8 cellular contexts compared by ENCODE assay signal in genomic region chr17:76262732-76263344, GRCh38. TPM values are rescaled to one million over a fixed set of nuclear protein-coding genes. Genes with fewer than 3 reads are reported as not detected.
A peak's percentile ranks its signal among the peaks of the same experiment; 100 is the strongest.
DNase-seq lines count a peak whose midpoint lies in the region; ATAC-seq lines count a peak whose summit lies in the region.

No MANE protein-coding gene starts in this region.

- H3K9me3 ChIP-seq in CD8-positive, alpha-beta memory T cell (ENCODE audit: low read length) = no peaks in the 10 kb centered on the region

- H3K4me3 ChIP-seq in CD8-positive, alpha-beta memory T cell (ENCODE audit: low read length) = no peak overlapping the region
- no peak overlapping the region for H3K4me3 ChIP-seq in urinary bladder (ENCODE audit: low read depth, low read length)

- peaks cover 0 to 14% (median 1%) of the 10 kb centered on the region in 3 donors for H3K36me3 Mint-ChIP-seq in CD8-positive, alpha-beta memory T cell
- peaks cover 9% of the 10 kb centered on the region for H3K36me3 Mint-ChIP-seq in T-cell

- no peaks in the 10 kb centered on the region for H3K27me3 Mint-ChIP-seq in CD8-positive, alpha-beta memory T cell
- no peaks in the 10 kb centered on the region for H3K27me3 Mint-ChIP-seq in T-cell

- POLR2A ChIA-PET in CD8-positive, alpha-beta memory T cell (lab: Charles Lee) = interaction anchor here (2.7 to 5.0 kb wide), 3 partner anchors 10 to 22 kb away, joined by 11 to 38 read pairs (median 19); partner anchors contain the start of gene RNF157
- POLR2A ChIA-PET in T-cell (lab: Charles Lee) = interaction anchor here (0.6 to 1.6 kb wide), 6 partner anchors 9 to 264 kb away, joined by 3 to 7 read pairs (median 4); no protein-coding TSS in a partner anchor

- peak overlapping the region in 3 of 7 donors; percentile 24 to 56 (median 42) for H3K4me3 Mint-ChIP-seq in CD8-positive, alpha-beta memory T cell
- H3K4me3 Mint-ChIP-seq in T-cell = peak overlapping the region in 2 of 3 donors; percentile 37 to 76

- 68% methylated on average over 9 of the region's 9 CpGs for WGBS in urinary bladder

- H3K27ac Mint-ChIP-seq in CD8-positive, alpha-beta memory T cell = peak overlapping the region; percentile 19 to 95 (median 86)
- H3K27ac Mint-ChIP-seq in T-cell = peak overlapping the region; percentile 94

- H3K27me3 ChIP-seq in CD8-positive, alpha-beta memory T cell (ENCODE audit: insufficient read depth, low read length, poor library complexity, severe bottlenecking) = no peaks in the 10 kb centered on the region

- no peaks in the 10 kb centered on the region for H3K9me3 Mint-ChIP-seq in CD8-positive, alpha-beta memory T cell
- H3K9me3 Mint-ChIP-seq in T-cell = no peaks in the 10 kb centered on the region

- H3K4me1 Mint-ChIP-seq in CD8-positive, alpha-beta memory T cell = peaks cover 37 to 49% (median 39%) of the 10 kb centered on the region in 3 donors
- H3K4me1 Mint-ChIP-seq in T-cell = peaks cover 46 to 53% (median 48%) of the 10 kb centered on the region in 3 donors

- CTCF ChIA-PET in CD8-positive, alpha-beta memory T cell (lab: Charles Lee) = interaction anchor here (1.4 to 3.0 kb wide), 8 partner anchors 8 to 81 kb away, joined by 4 to 22 read pairs (median 7); no protein-coding TSS in a partner anchor
- CTCF ChIA-PET in T-cell (lab: Charles Lee) = interaction anchor here in 1 of 2 donors (1.2 to 1.9 kb wide), 4 partner anchors 15 to 83 kb away, joined by 3 to 6 read pairs (median 4); no protein-coding TSS in a partner anchor

- H3K36me3 ChIP-seq in CD8-positive, alpha-beta memory T cell (ENCODE audit: insufficient read depth, low read length) = peaks cover 10% of the 10 kb centered on the region
- H3K36me3 ChIP-seq in urinary bladder (ENCODE audit: insufficient read depth) = no peaks in the 10 kb centered on the region

- H3K27ac ChIP-seq in CD8-positive, alpha-beta memory T cell (ENCODE audit: low read depth, low read length) = no peak overlapping the region
- peak overlapping the region; percentile 54 for H3K27ac ChIP-seq in urinary bladder (ENCODE audit: low read depth)

- H3K4me1 ChIP-seq in CD8-positive, alpha-beta memory T cell (ENCODE audit: insufficient read depth, low read length) = peaks cover 47% of the 10 kb centered on the region
- H3K4me1 ChIP-seq in urinary bladder (ENCODE audit: insufficient read depth) = peaks cover 2% of the 10 kb centered on the region

- DNase-seq in CD8-positive, alpha-beta memory T cell = peak in 1 of 5 donors; percentile 29
- DNase-seq in T-cell = peak in 2 of 34 experiments; percentile 35 to 51
- peak; percentile 79 for DNase-seq in islet precursor cell

- peak; percentile 15 for ATAC-seq in HG03108 (IDR thresholded peaks at IDR 0.05; ENCODE audit: unreplicated experiment)
- ATAC-seq in T-cell (replicated peaks in 1 of 4) = no peak
- ATAC-seq in GM21515 (IDR thresholded peaks at IDR 0.05; ENCODE audit: unreplicated experiment) = no peak
- no peak for ATAC-seq in HG02610 (IDR thresholded peaks at IDR 0.05; ENCODE audit: unreplicated experiment)
- no peak for ATAC-seq in GM21825 (IDR thresholded peaks at IDR 0.05; ENCODE audit: unreplicated experiment)

RNA-seq across cellular contexts. Expression of gene UBALD2, which starts 2.3 kb away (rescaled TPM):
- total RNA-seq in CD8-positive, alpha-beta memory T cell = 100 to 1,000 TPM; 125 to 133 TPM
- 8.7 TPM for polyA plus RNA-seq in CD8-positive, alpha-beta memory T cell
- 100 to 1,000 TPM; 163 to 277 (median 177) TPM for total RNA-seq in T-cell
- total RNA-seq in urinary bladder = 5.4 TPM
- 22.4 TPM for polyA plus RNA-seq in urinary bladder

RNA-seq across cellular contexts. Expression of gene RNF157, which starts 22.5 kb away (rescaled TPM):
- total RNA-seq in CD8-positive, alpha-beta memory T cell = 10 to 100 TPM; 13.9 TPM
- polyA plus RNA-seq in CD8-positive, alpha-beta memory T cell = 10.7 TPM
- total RNA-seq in T-cell (10 to 100 TPM; 50.7 to 66.5 (median 61.9) TPM), urinary bladder (1.9 TPM)
- 5.8 TPM for polyA plus RNA-seq in urinary bladder

RNA-seq across cellular contexts. Expression of gene QRICH2, which starts 45.2 kb away (rescaled TPM):
- total RNA-seq in CD8-positive, alpha-beta memory T cell = 1 to 10 TPM; 2.4 to 2.5 TPM
- 0.22 TPM for polyA plus RNA-seq in CD8-positive, alpha-beta memory T cell
- total RNA-seq in T-cell = 1 to 10 TPM; 3.0 to 4.3 (median 3.4) TPM
- 3.2 TPM for total RNA-seq in urinary bladder
- polyA plus RNA-seq in urinary bladder = 2.4 TPM

Comparison
In these comparisons a context has a peak if more than half of its experiments do, and no peak if none do; other contexts are left out.
1. RNA of gene UBALD2, which starts 2.3 kb away (total RNA-seq): 163 to 277 TPM in T-cell and 125 to 133 TPM in CD8-positive, alpha-beta memory T cell; 5.4 TPM in urinary bladder (single experiment); every median in the first group is over 10 times any median in the second.